ENCODE assay signal across 2 cellular contexts in the genomic region with DNA sequence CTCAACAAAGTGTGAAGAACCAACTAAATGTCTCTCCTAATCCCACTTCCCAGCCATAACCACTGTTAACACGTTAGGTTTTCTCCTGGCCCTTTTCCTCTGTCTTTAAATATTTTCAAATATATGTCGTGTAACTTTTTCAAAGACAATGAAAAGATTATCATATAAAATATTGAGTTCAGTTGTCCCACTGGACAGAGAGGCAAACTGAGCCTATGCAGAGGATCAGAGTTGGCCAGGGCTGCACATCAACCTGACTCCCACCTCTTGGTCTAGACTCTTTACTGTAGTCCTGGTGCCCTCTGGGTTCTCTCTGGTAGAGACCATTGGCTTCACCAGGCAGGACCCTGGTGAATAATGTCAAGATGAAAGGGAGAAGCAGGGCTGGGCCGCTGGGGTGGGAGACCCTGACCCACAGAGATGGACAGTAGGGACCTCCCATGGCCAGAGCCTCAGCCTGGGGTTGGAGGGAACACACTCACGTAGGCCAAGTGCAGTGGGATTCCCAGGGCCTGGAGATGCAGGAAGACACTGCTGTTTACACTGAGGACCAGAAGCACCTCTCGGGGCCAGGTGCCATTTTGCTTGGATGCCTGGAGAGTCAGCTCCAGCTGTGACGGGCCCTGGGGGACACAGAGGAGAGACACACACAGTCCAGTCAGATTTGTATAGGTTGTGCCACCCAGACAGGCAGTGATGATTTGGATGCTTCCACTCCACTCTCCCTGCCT.
TF ChIP-seq lines count a peak whose summit lies in the region.

No MANE protein-coding gene starts in this region.

TF ChIP-seq in GM23338, 12 proteins besides CTCF, POLR2A, EP300 and RAD21 (continues in another document):
- TF ChIP-seq NANOG (IDR thresholded peaks at IDR 0.05; ENCODE audit: borderline replicate concordance), result no peak
- no peak for TF ChIP-seq JUNB (IDR thresholded peaks at IDR 0.05; ENCODE audit: unreplicated experiment)
- TF ChIP-seq ETS1 (IDR thresholded peaks at IDR 0.05), result no peak
- TF ChIP-seq EZH2phosphoT487 (IDR thresholded peaks at IDR 0.05; ENCODE audit: unreplicated experiment), result no peak
- TF ChIP-seq EZH2 (IDR thresholded peaks at IDR 0.05; ENCODE audit: low read depth, unreplicated experiment), result no peak
- no peak for TF ChIP-seq ZNF114 (CRISPR knock-in tag; IDR thresholded peaks at IDR 0.05)
- TF ChIP-seq, protein P1, sequence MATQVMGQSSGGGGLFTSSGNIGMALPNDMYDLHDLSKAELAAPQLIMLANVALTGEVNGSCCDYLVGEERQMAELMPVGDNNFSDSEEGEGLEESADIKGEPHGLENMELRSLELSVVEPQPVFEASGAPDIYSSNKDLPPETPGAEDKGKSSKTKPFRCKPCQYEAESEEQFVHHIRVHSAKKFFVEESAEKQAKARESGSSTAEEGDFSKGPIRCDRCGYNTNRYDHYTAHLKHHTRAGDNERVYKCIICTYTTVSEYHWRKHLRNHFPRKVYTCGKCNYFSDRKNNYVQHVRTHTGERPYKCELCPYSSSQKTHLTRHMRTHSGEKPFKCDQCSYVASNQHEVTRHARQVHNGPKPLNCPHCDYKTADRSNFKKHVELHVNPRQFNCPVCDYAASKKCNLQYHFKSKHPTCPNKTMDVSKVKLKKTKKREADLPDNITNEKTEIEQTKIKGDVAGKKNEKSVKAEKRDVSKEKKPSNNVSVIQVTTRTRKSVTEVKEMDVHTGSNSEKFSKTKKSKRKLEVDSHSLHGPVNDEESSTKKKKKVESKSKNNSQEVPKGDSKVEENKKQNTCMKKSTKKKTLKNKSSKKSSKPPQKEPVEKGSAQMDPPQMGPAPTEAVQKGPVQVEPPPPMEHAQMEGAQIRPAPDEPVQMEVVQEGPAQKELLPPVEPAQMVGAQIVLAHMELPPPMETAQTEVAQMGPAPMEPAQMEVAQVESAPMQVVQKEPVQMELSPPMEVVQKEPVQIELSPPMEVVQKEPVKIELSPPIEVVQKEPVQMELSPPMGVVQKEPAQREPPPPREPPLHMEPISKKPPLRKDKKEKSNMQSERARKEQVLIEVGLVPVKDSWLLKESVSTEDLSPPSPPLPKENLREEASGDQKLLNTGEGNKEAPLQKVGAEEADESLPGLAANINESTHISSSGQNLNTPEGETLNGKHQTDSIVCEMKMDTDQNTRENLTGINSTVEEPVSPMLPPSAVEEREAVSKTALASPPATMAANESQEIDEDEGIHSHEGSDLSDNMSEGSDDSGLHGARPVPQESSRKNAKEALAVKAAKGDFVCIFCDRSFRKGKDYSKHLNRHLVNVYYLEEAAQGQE (IDR thresholded peaks at IDR 0.05; ENCODE audit: unreplicated experiment), result no peak
- TF ChIP-seq POLR2AphosphoS5 (IDR thresholded peaks at IDR 0.05; ENCODE audit: low read depth), result no peak
- TF ChIP-seq CREB1 (CRISPR knock-in tag; IDR thresholded peaks at IDR 0.05; ENCODE audit: low read depth), result no peak

TF ChIP-seq in K562, 482 proteins besides CTCF, POLR2A, EP300 and RAD21:
- TF ChIP-seq, protein P2, sequence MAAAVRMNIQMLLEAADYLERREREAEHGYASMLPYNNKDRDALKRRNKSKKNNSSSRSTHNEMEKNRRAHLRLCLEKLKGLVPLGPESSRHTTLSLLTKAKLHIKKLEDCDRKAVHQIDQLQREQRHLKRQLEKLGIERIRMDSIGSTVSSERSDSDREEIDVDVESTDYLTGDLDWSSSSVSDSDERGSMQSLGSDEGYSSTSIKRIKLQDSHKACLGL (CRISPR knock-in tag; IDR thresholded peaks at IDR 0.05; ENCODE audit: borderline replicate concordance, poor library complexity, severe bottlenecking), result no peak
- TF ChIP-seq RBM25 (IDR thresholded peaks at IDR 0.05; ENCODE audit: low read depth, low read length, severe bottlenecking) (peak; percentile 55), YY1 (IDR thresholded peaks at IDR 0.05; ENCODE audit: borderline replicate concordance in 1 of 3, control insufficient read depth in 1 of 3, extremely low read depth in 1 of 3, insufficient read depth in 3 of 3, insufficient read length in 1 of 3, insufficient replicate concordance in 2 of 3, low read depth in 1 of 3, low read length in 2 of 3) (peak in 1 of 3 experiments; percentile 11), NR2C1 (IDR thresholded peaks at IDR 0.05) (no peak), NR2C1 (tag; IDR thresholded peaks at IDR 0.05) (no peak), BCOR (IDR thresholded peaks at IDR 0.05) (peak; percentile 69; the same call in 1 of the 2 replicates), ZBTB7A (IDR thresholded peaks at IDR 0.05; ENCODE audit: borderline replicate concordance, control insufficient read depth, low read depth, low read length) (no peak), BACH1 (tag; IDR thresholded peaks at IDR 0.05) (no peak), MLX (CRISPR knock-in tag; conservative IDR thresholded peaks at IDR 0.05) (no peak), ZNF76 (CRISPR knock-in tag; IDR thresholded peaks at IDR 0.05; ENCODE audit: borderline replicate concordance) (no peak)
- TF ChIP-seq, protein P3, sequence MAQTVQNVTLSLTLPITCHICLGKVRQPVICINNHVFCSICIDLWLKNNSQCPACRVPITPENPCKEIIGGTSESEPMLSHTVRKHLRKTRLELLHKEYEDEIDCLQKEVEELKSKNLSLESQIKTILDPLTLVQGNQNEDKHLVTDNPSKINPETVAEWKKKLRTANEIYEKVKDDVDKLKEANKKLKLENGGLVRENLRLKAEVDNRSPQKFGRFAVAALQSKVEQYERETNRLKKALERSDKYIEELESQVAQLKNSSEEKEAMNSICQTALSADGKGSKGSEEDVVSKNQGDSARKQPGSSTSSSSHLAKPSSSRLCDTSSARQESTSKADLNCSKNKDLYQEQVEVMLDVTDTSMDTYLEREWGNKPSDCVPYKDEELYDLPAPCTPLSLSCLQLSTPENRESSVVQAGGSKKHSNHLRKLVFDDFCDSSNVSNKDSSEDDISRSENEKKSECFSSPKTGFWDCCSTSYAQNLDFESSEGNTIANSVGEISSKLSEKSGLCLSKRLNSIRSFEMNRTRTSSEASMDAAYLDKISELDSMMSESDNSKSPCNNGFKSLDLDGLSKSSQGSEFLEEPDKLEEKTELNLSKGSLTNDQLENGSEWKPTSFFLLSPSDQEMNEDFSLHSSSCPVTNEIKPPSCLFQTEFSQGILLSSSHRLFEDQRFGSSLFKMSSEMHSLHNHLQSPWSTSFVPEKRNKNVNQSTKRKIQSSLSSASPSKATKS (CRISPR knock-in tag; IDR thresholded peaks at IDR 0.05), result no peak
